ENCODE assay signal across 1 cellular context in genomic region chr9:100033877-100034551, GRCh38.
TF ChIP-seq lines count a peak whose summit lies in the region.

No MANE protein-coding gene starts in this region.

TF ChIP-seq in K562, 482 proteins besides CTCF, POLR2A, EP300 and RAD21 (continued from another document):
- TF ChIP-seq ZNF609 (CRISPR knock-in tag; IDR thresholded peaks at IDR 0.05; ENCODE audit: borderline replicate concordance) (no peak), TEAD4 (IDR thresholded peaks at IDR 0.05; ENCODE audit: low read length) (no peak), TEAD4 (CRISPR knock-in tag; IDR thresholded peaks at IDR 0.05; ENCODE audit: borderline replicate concordance) (no peak), CREBBP (IDR thresholded peaks at IDR 0.05; ENCODE audit: low read depth, low read length) (no peak), HEY1 (CRISPR knock-in tag; IDR thresholded peaks at IDR 0.05; ENCODE audit: borderline replicate concordance) (no peak), ZNF589 (CRISPR knock-in tag; IDR thresholded peaks at IDR 0.05; ENCODE audit: low read depth) (no peak), ETV1 (tag; conservative IDR thresholded peaks at IDR 0.05; ENCODE audit: low read depth) (peak; percentile 76), SMARCE1 (IDR thresholded peaks at IDR 0.05) (no peak), CHCHD3 (CRISPR knock-in tag; IDR thresholded peaks at IDR 0.05) (no peak), ZNF780A (CRISPR knock-in tag; IDR thresholded peaks at IDR 0.05) (no peak), CBX1 (IDR thresholded peaks at IDR 0.05; ENCODE audit: low read depth) (no peak), HMG20A (CRISPR knock-in tag; conservative IDR thresholded peaks at IDR 0.05) (no peak)
